In genomic region chr7:106793015-106793651, GRCh38 we compare ENCODE assay signal across 8 cellular contexts.
DNase-seq lines count a peak whose midpoint lies in the region; ATAC-seq and TF ChIP-seq lines count a peak whose summit lies in the region.

No MANE protein-coding gene starts in this region.

- ATAC-seq in GM18867 (IDR thresholded peaks at IDR 0.05; ENCODE audit: unreplicated experiment) (no peak), HG02981 (IDR thresholded peaks at IDR 0.05; ENCODE audit: unreplicated experiment) (no peak), GM18907 (IDR thresholded peaks at IDR 0.05; ENCODE audit: unreplicated experiment) (no peak)

- peaks cover 11% of the 10 kb centered on the region for H3K9me3 Mint-ChIP-seq in mesothelial cell of epicardium

- intact Hi-C loops in mammary epithelial cell (cut with micrococcal nuclease): loop anchor here (1.0 to 10.0 kb wide), 5 partner anchors 154 to 1084 kb away; no protein-coding TSS in a partner anchor

- no peaks in the 10 kb centered on the region for H3K36me3 Mint-ChIP-seq in mesothelial cell of epicardium

- no TSS peak for BruUV-seq in mammary epithelial cell (replicated peaks; lab: Mats Ljungman, UMichigan)

- dilution Hi-C loops in mammary epithelial cell (cut with HindIII; ENCODE audit: low sequenced_read_pairs): no loop called here

- no peak overlapping the region for H3K4me3 Mint-ChIP-seq in mesothelial cell of epicardium

- 68% methylated on average over 4 of the region's 4 CpGs for WGBS in mammary epithelial cell (ENCODE audit: low coverage, missing lambda C conversion rate)

- H3K9ac ChIP-seq in mammary epithelial cell (ENCODE audit: insufficient read depth, low read length): no peak overlapping the region

- CTCF ChIA-PET in mammary epithelial cell (lab: Charles Lee; ENCODE audit: low non-redundant PET): no interaction called here

- H3K4me1 ChIP-seq in mammary epithelial cell (ENCODE audit: insufficient read depth, low read length): no peaks in the 10 kb centered on the region

- in situ Hi-C loops in mammary epithelial cell (cut with MboI; ENCODE audit: low sequenced_read_pairs in 2 of 2): loop anchor here (5.0 to 25.0 kb wide), 3 partner anchors 359 to 1069 kb away; no protein-coding TSS in a partner anchor

- H3K4me3 ChIP-seq in GM12865 (ENCODE audit: low read depth, low read length) (no peak overlapping the region), mammary epithelial cell (replicated peaks in 1 of 3; ENCODE audit: insufficient read depth in 1 of 3, low read depth in 2 of 3, low read length in 3 of 3) (no peak overlapping the region)

- H3K36me3 ChIP-seq in mammary epithelial cell (ENCODE audit: insufficient read depth, low read length): no peaks in the 10 kb centered on the region

- no peak overlapping the region for H3K27ac ChIP-seq in mammary epithelial cell (ENCODE audit: insufficient read depth, low read depth, low read length)

- DNase-seq in Ammon's horn (ENCODE audit: low spot score): peak; percentile 6
- DNase-seq in GM12865 (ENCODE audit: low read depth): peak; percentile 58
- peak; percentile 54 for DNase-seq in NCI-H69 (lab: John Stamatoyannopoulos, UW)
- peak; percentile 12 for DNase-seq in mammary epithelial cell
- no peak for DNase-seq in mesothelial cell of epicardium (ENCODE audit: low spot score in 2 of 2, unreplicated experiment in 2 of 2)

- H4K20me1 ChIP-seq in mammary epithelial cell (ENCODE audit: insufficient read depth, low read length): no peaks in the 10 kb centered on the region

- H3K4me1 Mint-ChIP-seq in mesothelial cell of epicardium: no peaks in the 10 kb centered on the region

- H3K9me3 ChIP-seq in mammary epithelial cell (replicated peaks; ENCODE audit: insufficient read depth, low read length): no peaks in the 10 kb centered on the region

- TF ChIP-seq CTCF in GM12865 (IDR thresholded peaks at IDR 0.05; ENCODE audit: insufficient read depth, low read depth, low read length, missing control alignments) (peak; percentile 48), mammary epithelial cell (conservative IDR thresholded peaks at IDR 0.05 in 1 of 2, IDR thresholded peaks at IDR 0.05 in 1 of 2; ENCODE audit: extremely low read depth in 1 of 2, insufficient read depth in 1 of 2, low read depth in 1 of 2, low read length in 2 of 2) (peak; percentile 51 to 71), mesothelial cell of epicardium (IDR thresholded peaks at IDR 0.05; ENCODE audit: unreplicated experiment) (peak; percentile 62)

- no peak overlapping the region for H2AFZ ChIP-seq in mammary epithelial cell (ENCODE audit: low read depth, low read length)

- peaks cover 5% of the 10 kb centered on the region for H3K27me3 ChIP-seq in mammary epithelial cell (ENCODE audit: insufficient read depth, low read length)

- no peaks in the 10 kb centered on the region for H3K27me3 Mint-ChIP-seq in mesothelial cell of epicardium (ENCODE audit: low read depth)

- no peaks in the 10 kb centered on the region for H3K79me2 ChIP-seq in mammary epithelial cell (ENCODE audit: insufficient read depth, low read length)

- H3K4me2 ChIP-seq in mammary epithelial cell (ENCODE audit: insufficient read depth, low read depth, low read length): no peak overlapping the region

- no peak overlapping the region for H3K27ac Mint-ChIP-seq in mesothelial cell of epicardium

Comparison
In these comparisons a context has a peak if more than half of its experiments do, and no peak if none do; other contexts are left out.
1. DNase-seq: peak in Ammon's horn (single experiment), GM12865 (single experiment), NCI-H69 (single experiment) and mammary epithelial cell (single experiment); none in mesothelial cell of epicardium (0 of 2).
2. Peak in every context shown above with its lines, with median percentiles within 50 percentile points of each other: CTCF ChIP-seq.